In genomic region chr11:12682730-12683500, GRCh38 we compare ENCODE assay signal across 1 cellular context.
TF ChIP-seq lines count a peak whose summit lies in the region.

No MANE protein-coding gene starts in this region.

TF ChIP-seq in GM23338, 12 proteins besides CTCF, POLR2A, EP300 and RAD21:
- TF ChIP-seq CREB1 (CRISPR knock-in tag; IDR thresholded peaks at IDR 0.05; ENCODE audit: low read depth) (no peak), STAT1 (IDR thresholded peaks at IDR 0.05; ENCODE audit: unreplicated experiment) (no peak), ETS1 (IDR thresholded peaks at IDR 0.05) (no peak), ZNF114 (CRISPR knock-in tag; IDR thresholded peaks at IDR 0.05) (no peak), ZNF462 (CRISPR knock-in tag; IDR thresholded peaks at IDR 0.05) (no peak), REST (IDR thresholded peaks at IDR 0.05; ENCODE audit: unreplicated experiment) (no peak), POLR2AphosphoS5 (IDR thresholded peaks at IDR 0.05; ENCODE audit: low read depth) (no peak), NANOG (IDR thresholded peaks at IDR 0.05; ENCODE audit: borderline replicate concordance) (no peak), ZNF331 (CRISPR knock-in tag; IDR thresholded peaks at IDR 0.05; ENCODE audit: low read depth) (no peak), EZH2 (IDR thresholded peaks at IDR 0.05; ENCODE audit: low read depth, unreplicated experiment) (no peak), JUNB (IDR thresholded peaks at IDR 0.05; ENCODE audit: unreplicated experiment) (no peak), EZH2phosphoT487 (IDR thresholded peaks at IDR 0.05; ENCODE audit: unreplicated experiment) (no peak)
